In genomic region chr3:143851331-143852017, GRCh38 we compare ENCODE assay signal across 1 cellular context.
TF ChIP-seq lines count a peak whose summit lies in the region.

No MANE protein-coding gene starts in this region.

TF ChIP-seq in GM23338, 12 proteins besides CTCF, POLR2A, EP300 and RAD21:
- TF ChIP-seq POLR2AphosphoS5 (IDR thresholded peaks at IDR 0.05; ENCODE audit: low read depth) = no peak
- no peak for TF ChIP-seq JUNB (IDR thresholded peaks at IDR 0.05; ENCODE audit: unreplicated experiment)
- TF ChIP-seq EZH2phosphoT487 (IDR thresholded peaks at IDR 0.05; ENCODE audit: unreplicated experiment) = no peak
- TF ChIP-seq, protein P1, sequence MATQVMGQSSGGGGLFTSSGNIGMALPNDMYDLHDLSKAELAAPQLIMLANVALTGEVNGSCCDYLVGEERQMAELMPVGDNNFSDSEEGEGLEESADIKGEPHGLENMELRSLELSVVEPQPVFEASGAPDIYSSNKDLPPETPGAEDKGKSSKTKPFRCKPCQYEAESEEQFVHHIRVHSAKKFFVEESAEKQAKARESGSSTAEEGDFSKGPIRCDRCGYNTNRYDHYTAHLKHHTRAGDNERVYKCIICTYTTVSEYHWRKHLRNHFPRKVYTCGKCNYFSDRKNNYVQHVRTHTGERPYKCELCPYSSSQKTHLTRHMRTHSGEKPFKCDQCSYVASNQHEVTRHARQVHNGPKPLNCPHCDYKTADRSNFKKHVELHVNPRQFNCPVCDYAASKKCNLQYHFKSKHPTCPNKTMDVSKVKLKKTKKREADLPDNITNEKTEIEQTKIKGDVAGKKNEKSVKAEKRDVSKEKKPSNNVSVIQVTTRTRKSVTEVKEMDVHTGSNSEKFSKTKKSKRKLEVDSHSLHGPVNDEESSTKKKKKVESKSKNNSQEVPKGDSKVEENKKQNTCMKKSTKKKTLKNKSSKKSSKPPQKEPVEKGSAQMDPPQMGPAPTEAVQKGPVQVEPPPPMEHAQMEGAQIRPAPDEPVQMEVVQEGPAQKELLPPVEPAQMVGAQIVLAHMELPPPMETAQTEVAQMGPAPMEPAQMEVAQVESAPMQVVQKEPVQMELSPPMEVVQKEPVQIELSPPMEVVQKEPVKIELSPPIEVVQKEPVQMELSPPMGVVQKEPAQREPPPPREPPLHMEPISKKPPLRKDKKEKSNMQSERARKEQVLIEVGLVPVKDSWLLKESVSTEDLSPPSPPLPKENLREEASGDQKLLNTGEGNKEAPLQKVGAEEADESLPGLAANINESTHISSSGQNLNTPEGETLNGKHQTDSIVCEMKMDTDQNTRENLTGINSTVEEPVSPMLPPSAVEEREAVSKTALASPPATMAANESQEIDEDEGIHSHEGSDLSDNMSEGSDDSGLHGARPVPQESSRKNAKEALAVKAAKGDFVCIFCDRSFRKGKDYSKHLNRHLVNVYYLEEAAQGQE (IDR thresholded peaks at IDR 0.05; ENCODE audit: unreplicated experiment) = no peak
- TF ChIP-seq STAT1 (IDR thresholded peaks at IDR 0.05; ENCODE audit: unreplicated experiment) = no peak
- TF ChIP-seq, protein P2, sequence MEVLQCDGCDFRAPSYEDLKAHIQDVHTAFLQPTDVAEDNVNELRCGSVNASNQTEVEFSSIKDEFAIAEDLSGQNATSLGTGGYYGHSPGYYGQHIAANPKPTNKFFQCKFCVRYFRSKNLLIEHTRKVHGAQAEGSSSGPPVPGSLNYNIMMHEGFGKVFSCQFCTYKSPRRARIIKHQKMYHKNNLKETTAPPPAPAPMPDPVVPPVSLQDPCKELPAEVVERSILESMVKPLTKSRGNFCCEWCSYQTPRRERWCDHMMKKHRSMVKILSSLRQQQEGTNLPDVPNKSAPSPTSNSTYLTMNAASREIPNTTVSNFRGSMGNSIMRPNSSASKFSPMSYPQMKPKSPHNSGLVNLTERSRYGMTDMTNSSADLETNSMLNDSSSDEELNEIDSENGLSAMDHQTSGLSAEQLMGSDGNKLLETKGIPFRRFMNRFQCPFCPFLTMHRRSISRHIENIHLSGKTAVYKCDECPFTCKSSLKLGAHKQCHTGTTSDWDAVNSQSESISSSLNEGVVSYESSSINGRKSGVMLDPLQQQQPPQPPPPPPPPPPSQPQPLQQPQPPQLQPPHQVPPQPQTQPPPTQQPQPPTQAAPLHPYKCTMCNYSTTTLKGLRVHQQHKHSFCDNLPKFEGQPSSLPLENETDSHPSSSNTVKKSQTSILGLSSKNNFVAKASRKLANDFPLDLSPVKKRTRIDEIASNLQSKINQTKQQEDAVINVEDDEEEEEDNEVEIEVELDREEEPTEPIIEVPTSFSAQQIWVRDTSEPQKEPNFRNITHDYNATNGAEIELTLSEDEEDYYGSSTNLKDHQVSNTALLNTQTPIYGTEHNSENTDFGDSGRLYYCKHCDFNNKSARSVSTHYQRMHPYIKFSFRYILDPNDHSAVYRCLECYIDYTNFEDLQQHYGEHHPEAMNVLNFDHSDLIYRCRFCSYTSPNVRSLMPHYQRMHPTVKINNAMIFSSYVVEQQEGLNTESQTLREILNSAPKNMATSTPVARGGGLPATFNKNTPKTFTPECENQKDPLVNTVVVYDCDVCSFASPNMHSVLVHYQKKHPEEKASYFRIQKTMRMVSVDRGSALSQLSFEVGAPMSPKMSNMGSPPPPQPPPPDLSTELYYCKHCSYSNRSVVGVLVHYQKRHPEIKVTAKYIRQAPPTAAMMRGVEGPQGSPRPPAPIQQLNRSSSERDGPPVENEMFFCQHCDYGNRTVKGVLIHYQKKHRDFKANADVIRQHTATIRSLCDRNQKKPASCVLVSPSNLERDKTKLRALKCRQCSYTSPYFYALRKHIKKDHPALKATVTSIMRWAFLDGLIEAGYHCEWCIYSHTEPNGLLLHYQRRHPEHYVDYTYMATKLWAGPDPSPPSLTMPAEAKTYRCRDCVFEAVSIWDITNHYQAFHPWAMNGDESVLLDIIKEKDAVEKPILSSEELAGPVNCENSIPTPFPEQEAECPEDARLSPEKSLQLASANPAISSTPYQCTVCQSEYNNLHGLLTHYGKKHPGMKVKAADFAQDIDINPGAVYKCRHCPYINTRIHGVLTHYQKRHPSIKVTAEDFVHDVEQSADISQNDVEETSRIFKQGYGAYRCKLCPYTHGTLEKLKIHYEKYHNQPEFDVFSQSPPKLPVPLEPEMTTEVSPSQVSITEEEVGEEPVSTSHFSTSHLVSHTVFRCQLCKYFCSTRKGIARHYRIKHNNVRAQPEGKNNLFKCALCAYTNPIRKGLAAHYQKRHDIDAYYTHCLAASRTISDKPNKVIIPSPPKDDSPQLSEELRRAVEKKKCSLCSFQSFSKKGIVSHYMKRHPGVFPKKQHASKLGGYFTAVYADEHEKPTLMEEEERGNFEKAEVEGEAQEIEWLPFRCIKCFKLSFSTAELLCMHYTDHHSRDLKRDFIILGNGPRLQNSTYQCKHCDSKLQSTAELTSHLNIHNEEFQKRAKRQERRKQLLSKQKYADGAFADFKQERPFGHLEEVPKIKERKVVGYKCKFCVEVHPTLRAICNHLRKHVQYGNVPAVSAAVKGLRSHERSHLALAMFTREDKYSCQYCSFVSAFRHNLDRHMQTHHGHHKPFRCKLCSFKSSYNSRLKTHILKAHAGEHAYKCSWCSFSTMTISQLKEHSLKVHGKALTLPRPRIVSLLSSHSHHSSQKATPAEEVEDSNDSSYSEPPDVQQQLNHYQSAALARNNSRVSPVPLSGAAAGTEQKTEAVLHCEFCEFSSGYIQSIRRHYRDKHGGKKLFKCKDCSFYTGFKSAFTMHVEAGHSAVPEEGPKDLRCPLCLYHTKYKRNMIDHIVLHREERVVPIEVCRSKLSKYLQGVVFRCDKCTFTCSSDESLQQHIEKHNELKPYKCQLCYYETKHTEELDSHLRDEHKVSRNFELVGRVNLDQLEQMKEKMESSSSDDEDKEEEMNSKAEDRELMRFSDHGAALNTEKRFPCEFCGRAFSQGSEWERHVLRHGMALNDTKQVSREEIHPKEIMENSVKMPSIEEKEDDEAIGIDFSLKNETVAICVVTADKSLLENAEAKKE (CRISPR knock-in tag; IDR thresholded peaks at IDR 0.05) = no peak
- TF ChIP-seq NANOG (IDR thresholded peaks at IDR 0.05; ENCODE audit: borderline replicate concordance) = no peak
- TF ChIP-seq EZH2 (IDR thresholded peaks at IDR 0.05; ENCODE audit: low read depth, unreplicated experiment) = no peak
